Comparison of ENCODE assay signal across 14 cellular contexts in the genomic region with DNA sequence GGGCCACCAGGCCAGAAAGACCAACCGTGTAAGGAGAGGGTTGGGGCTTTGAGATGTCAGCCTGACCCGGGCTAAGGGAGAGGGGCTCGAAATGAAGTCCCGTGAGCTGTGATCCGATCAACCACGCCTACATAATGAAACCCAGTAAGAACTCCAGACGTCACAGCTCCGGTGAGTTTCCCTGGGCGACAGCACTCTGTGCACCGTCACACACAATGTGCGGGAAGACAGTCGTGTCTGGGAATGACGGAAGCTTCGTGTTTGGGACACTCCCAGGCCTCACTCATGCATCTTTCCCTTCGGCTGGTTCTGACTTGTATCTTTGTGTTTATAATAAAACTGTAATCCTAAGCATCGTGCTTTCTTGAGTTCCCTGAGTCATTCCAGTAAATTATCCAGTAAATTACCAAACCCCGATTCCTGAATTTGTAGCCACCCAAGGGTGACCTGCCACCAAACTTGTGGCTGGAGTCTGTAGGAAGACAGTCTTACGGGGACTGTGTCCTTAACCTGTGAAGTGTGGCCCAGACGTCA. TPM values are rescaled to one million over a fixed set of nuclear protein-coding genes. Genes with fewer than 3 reads are reported as not detected.
A peak's percentile ranks its signal among the peaks of the same experiment; 100 is the strongest.
DNase-seq lines count a peak whose midpoint lies in the region; TF ChIP-seq lines count a peak whose summit lies in the region.
"Had no signal": no experiment of that assay in that cellular context is flagged by ENCODE, and none has a peak within 500 bp of the region (broad histone marks: within the 10 kb centered on the region; RNA-seq: fewer than 3 reads in every experiment).

No MANE protein-coding gene starts in this region.

- no peaks in the 10 kb centered on the region for H3K9me3 ChIP-seq in skeletal muscle tissue (ENCODE audit: control insufficient read depth in 3 of 3, low read length in 3 of 3)
- no peaks in the 10 kb centered on the region for H3K9me3 ChIP-seq in effector memory CD4-positive, alpha-beta T cell (ENCODE audit: control insufficient read depth, low read length)

- peak overlapping the region; percentile 18 to 60 (median 54) for H3K9ac ChIP-seq in skeletal muscle tissue (ENCODE audit: low read depth in 1 of 3, low read length in 3 of 3)

- H3K4me3 ChIP-seq in skeletal muscle tissue (ENCODE audit: low read length in 3 of 3) = no peak overlapping the region
- no peak overlapping the region for H3K4me3 ChIP-seq in effector memory CD4-positive, alpha-beta T cell (ENCODE audit: insufficient read depth, low read depth, low read length, poor library complexity, severe bottlenecking)

- H3K36me3 ChIP-seq in skeletal muscle tissue (ENCODE audit: control insufficient read depth in 3 of 3, insufficient read depth in 3 of 3, low read length in 3 of 3) = no peaks in the 10 kb centered on the region
- H3K36me3 ChIP-seq in effector memory CD4-positive, alpha-beta T cell (ENCODE audit: control insufficient read depth, insufficient read depth, low read length) = no peaks in the 10 kb centered on the region

- DNase-seq in EL (peak; percentile 45), left kidney (ENCODE audit: low read depth, low spot score) (peak; percentile 84), HEK293T (ENCODE audit: extremely low spot score) (no peak), midbrain (lab: John Stamatoyannopoulos, UW) (no peak)
- DNase-seq in stimulated activated naive CD4-positive, alpha-beta T cell treated with Interleukin-2 at 50 U/mL for 16 hours (lab: John Stamatoyannopoulos, UW) = no peak
- no peak for DNase-seq in effector memory CD4-positive, alpha-beta T cell
- DNase-seq: activated T-cell treated with anti-CD3 and anti-CD28 coated beads, Interleukin-2, amount 50 U/mL, for 72 hours; Calu3; NCI-H1048; NK-92 treated with Interleukin-12 subunit alpha and Interleukin-12 subunit beta, amount 100 ng/mL, for 24 hours; stimulated activated CD4-positive, alpha-beta T cell treated with anti-CD3 and anti-CD28 coated beads, Interleukin-12 subunit alpha, Interleukin-12 subunit beta, amount 100 ng/mL, for 4 hours; stimulated activated naive CD8-positive, alpha-beta T cell treated with anti-CD3 and anti-CD28 coated beads, Interleukin-15, Interleukin-2, amounts not matched to agents 100 U/mL and 50 U/mL, for 24 hours had no signal

- H3K27me3 ChIP-seq in skeletal muscle tissue (ENCODE audit: control insufficient read depth in 3 of 3, insufficient read depth in 3 of 3, low read length in 3 of 3) = no peaks in the 10 kb centered on the region
- H3K27me3 ChIP-seq in effector memory CD4-positive, alpha-beta T cell (replicated peaks; ENCODE audit: control insufficient read depth, insufficient read depth, low read length, poor library complexity, severe bottlenecking) = no peaks in the 10 kb centered on the region

- H3K27ac ChIP-seq in cingulate gyrus (ENCODE audit: low read depth, low read length) (peak overlapping the region; percentile 65), skeletal muscle tissue (ENCODE audit: low read depth, low read length) (peak overlapping the region; percentile 67)
- no peak overlapping the region for H3K27ac ChIP-seq in effector memory CD4-positive, alpha-beta T cell (ENCODE audit: insufficient read depth, low read length, poor library complexity, severe bottlenecking)

- peaks cover 29 to 48% (median 41%) of the 10 kb centered on the region in 3 donors for H3K4me1 ChIP-seq in skeletal muscle tissue (ENCODE audit: control insufficient read depth in 3 of 3, insufficient read depth in 3 of 3, low read length in 3 of 3)
- no peaks in the 10 kb centered on the region for H3K4me1 ChIP-seq in effector memory CD4-positive, alpha-beta T cell (ENCODE audit: control insufficient read depth, insufficient read depth, low read length, poor library complexity, severe bottlenecking)

- CTCF ChIA-PET in HEK293T (lab: Yijun Ruan, JAX) = interaction anchor here (1.1 kb wide), 1 partner anchor 108 kb away, joined by 3 read pairs; no protein-coding TSS in a partner anchor

- POLR2A ChIA-PET in HEK293T (lab: Yijun Ruan, JAX) = interaction anchor here (1.3 kb wide), 1 partner anchor 118 kb away, joined by 3 read pairs; a partner anchor contains a TSS

TF ChIP-seq in HEK293T, 16 proteins besides CTCF, POLR2A, EP300 and RAD21:
- TF ChIP-seq BHLHE40 (IDR thresholded peaks at IDR 0.05; ENCODE audit: borderline replicate concordance) (no peak), HDGF (IDR thresholded peaks at IDR 0.05; ENCODE audit: borderline replicate concordance) (no peak), LEF1 (IDR thresholded peaks at IDR 0.05; ENCODE audit: borderline replicate concordance) (no peak), ELF4 (IDR thresholded peaks at IDR 0.05) (no peak), TARDBP (IDR thresholded peaks at IDR 0.05) (no peak), NFRKB (IDR thresholded peaks at IDR 0.05) (no peak), CTBP1 (IDR thresholded peaks at IDR 0.05; ENCODE audit: borderline replicate concordance) (no peak), SUZ12 (IDR thresholded peaks at IDR 0.05) (no peak), FOXK2 (IDR thresholded peaks at IDR 0.05) (no peak), SP1 (IDR thresholded peaks at IDR 0.05) (no peak), FOXM1 (IDR thresholded peaks at IDR 0.05; ENCODE audit: borderline replicate concordance) (no peak), ZNF384 (IDR thresholded peaks at IDR 0.05) (no peak), FOXA1 (IDR thresholded peaks at IDR 0.05) (no peak), ARNT (IDR thresholded peaks at IDR 0.05) (no peak), L3MBTL2 (conservative IDR thresholded peaks at IDR 0.05) (no peak)
- TF ChIP-seq, protein P1, sequence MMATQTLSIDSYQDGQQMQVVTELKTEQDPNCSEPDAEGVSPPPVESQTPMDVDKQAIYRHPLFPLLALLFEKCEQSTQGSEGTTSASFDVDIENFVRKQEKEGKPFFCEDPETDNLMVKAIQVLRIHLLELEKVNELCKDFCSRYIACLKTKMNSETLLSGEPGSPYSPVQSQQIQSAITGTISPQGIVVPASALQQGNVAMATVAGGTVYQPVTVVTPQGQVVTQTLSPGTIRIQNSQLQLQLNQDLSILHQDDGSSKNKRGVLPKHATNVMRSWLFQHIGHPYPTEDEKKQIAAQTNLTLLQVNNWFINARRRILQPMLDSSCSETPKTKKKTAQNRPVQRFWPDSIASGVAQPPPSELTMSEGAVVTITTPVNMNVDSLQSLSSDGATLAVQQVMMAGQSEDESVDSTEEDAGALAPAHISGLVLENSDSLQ (IDR thresholded peaks at IDR 0.05) = no peak

RNA-seq across cellular contexts. Expression of a gene that starts 44.2 kb away (rescaled TPM):
- total RNA-seq in skeletal muscle tissue = 2.6 TPM
- total RNA-seq: activated T-cell treated with anti-CD3 and anti-CD28 coated beads, Interleukin-2, amount 50 U/mL, for 72 hours had no signal

Comparison
In these comparisons a context has a peak if more than half of its experiments do, and no peak if none do; other contexts are left out.
1. DNase-seq: peak in EL (single experiment) and left kidney (single experiment); none in stimulated activated naive CD4-positive, alpha-beta T cell treated with Interleukin-2 at 50 U/mL for 16 hours (single experiment), HEK293T (single experiment), midbrain (single experiment) and effector memory CD4-positive, alpha-beta T cell (0 of 3).